Comparison of ENCODE assay signal across 8 cellular contexts in the genomic region with DNA sequence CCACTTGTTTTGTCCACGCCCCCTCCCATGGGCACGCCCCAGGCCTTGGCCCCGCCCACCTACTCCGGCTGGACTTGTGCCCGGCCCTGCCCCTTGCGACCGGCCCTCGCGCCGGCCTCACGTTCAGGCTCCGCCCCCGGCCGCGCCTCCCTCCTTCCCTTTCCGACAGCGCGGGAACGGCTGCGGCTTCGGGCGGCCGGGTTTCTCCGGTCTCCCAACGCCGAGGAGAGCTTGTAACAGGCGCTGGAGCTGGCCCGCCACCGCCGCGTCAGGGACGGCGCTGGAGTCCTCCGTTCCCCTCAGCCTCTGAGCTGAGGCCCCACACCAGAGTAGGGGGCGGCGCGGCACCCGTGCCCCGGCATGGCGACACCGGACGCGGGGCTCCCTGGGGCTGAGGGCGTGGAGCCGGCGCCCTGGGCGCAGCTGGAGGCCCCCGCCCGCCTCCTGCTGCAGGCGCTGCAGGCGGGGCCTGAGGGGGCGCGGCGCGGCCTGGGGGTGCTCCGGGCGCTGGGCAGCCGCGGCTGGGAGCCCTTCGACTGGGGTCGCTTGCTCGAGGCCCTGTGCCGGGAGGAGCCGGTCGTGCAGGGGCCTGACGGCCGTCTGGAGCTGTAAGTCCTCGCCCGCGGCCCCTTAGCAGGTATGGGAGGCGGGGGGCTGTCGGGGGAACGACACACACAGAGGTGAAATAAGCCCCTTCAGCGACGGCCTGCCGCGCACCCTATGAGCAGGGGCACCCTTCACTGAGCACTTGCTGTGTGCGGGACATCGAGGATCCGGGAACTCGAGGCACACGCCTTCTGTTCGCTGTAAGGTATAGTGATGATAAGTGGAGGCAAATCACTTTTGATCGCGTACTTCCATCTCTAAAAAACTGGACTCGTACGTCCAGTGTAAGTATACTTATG. TPM values are rescaled to one million over a fixed set of nuclear protein-coding genes. Genes with fewer than 3 reads are reported as not detected.
DNase-seq lines count a peak whose midpoint lies in the region; ATAC-seq and TF ChIP-seq lines count a peak whose summit lies in the region.

A gene with protein sequence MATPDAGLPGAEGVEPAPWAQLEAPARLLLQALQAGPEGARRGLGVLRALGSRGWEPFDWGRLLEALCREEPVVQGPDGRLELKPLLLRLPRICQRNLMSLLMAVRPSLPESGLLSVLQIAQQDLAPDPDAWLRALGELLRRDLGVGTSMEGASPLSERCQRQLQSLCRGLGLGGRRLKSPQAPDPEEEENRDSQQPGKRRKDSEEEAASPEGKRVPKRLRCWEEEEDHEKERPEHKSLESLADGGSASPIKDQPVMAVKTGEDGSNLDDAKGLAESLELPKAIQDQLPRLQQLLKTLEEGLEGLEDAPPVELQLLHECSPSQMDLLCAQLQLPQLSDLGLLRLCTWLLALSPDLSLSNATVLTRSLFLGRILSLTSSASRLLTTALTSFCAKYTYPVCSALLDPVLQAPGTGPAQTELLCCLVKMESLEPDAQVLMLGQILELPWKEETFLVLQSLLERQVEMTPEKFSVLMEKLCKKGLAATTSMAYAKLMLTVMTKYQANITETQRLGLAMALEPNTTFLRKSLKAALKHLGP (plus strand): TSS at position 153 of the 905 bp plus-strand sequence. CDS start 208 bp downstream, at position 361.

- H3K27me3 ChIP-seq in BJ (ENCODE audit: control insufficient read depth, insufficient read depth, low read length) (no peaks in the 10 kb centered on the region), colonic mucosa (no peaks in the 10 kb centered on the region)

- H3K4me3 Mint-ChIP-seq in activated CD4-positive, alpha-beta T cell treated with anti-CD3 and anti-CD28 coated beads, Interleukin-2, amount 10 ng/mL, durations not matched to agents 24 days and 14 days, result peak within 1 kb of the TSS; percentile 86

- TF ChIP-seq CTCF in BJ (IDR thresholded peaks at IDR 0.05; ENCODE audit: insufficient read depth, low read depth, low read length), result no peak
- no peak for TF ChIP-seq CTCF in colonic mucosa (IDR thresholded peaks at IDR 0.05)

- CTCF ChIA-PET in BJ (lab: Yijun Ruan, JAX), result interaction anchor here (0.6 to 9.5 kb wide), 10 partner anchors 9 to 661 kb away, joined by 3 to 144 read pairs (median 4); partner anchors contain the start of genes DEF6, PPARD and RPL10A

- H3K36me3 Mint-ChIP-seq in activated CD4-positive, alpha-beta T cell treated with anti-CD3 and anti-CD28 coated beads, Interleukin-2, amount 10 ng/mL, durations not matched to agents 24 days and 14 days (ENCODE audit: low read depth), result peaks cover 11% of the 10 kb centered on the region

- peak within 1 kb of the TSS; percentile 66 for H3K27ac Mint-ChIP-seq in activated CD4-positive, alpha-beta T cell treated with anti-CD3 and anti-CD28 coated beads, Interleukin-2, amount 10 ng/mL, durations not matched to agents 24 days and 14 days

- peak within 1 kb of the TSS; percentile 61 to 77 for H3K9ac ChIP-seq in colonic mucosa (ENCODE audit: low read depth in 2 of 2, low read length in 2 of 2)

- DNase-seq in BJ (ENCODE audit: low read depth), result peak; percentile 61
- peak; percentile 90 for DNase-seq in GM19240 (ENCODE audit: insufficient read length, low spot score)
- DNase-seq in NCI-H524 (lab: John Stamatoyannopoulos, UW), result peak; percentile 85 to 86
- DNase-seq in activated CD4-positive, alpha-beta T cell treated with anti-CD3 and anti-CD28 coated beads, Interleukin-2, amount 10 ng/mL, durations not matched to agents 24 days and 14 days, result peak; percentile 99
- peak; percentile 99 for DNase-seq in colonic mucosa
- peak; percentile 98 for DNase-seq in left kidney (ENCODE audit: low read depth, low spot score)
- peak; percentile 78 to 93 for DNase-seq in stimulated activated CD4-positive, alpha-beta T cell treated with anti-CD3 and anti-CD28 coated beads, Interleukin-1b, Interleukin-23, amount 100 ng/mL, for 4 hours (ENCODE audit: low read depth in 2 of 2)

- peaks cover 35% of the 10 kb centered on the region for H3K4me1 Mint-ChIP-seq in activated CD4-positive, alpha-beta T cell treated with anti-CD3 and anti-CD28 coated beads, Interleukin-2, amount 10 ng/mL, durations not matched to agents 24 days and 14 days

- ATAC-seq in HG03442 (IDR thresholded peaks at IDR 0.05; ENCODE audit: unreplicated experiment), result peak; percentile 90

- peaks cover 10% of the 10 kb centered on the region for H3K36me3 ChIP-seq in BJ (ENCODE audit: control insufficient read depth, insufficient read depth, low read length)
- no peaks in the 10 kb centered on the region for H3K36me3 ChIP-seq in colonic mucosa

- no peaks in the 10 kb centered on the region for H3K9me3 ChIP-seq in colonic mucosa

- POLR2A ChIA-PET in BJ (lab: Charles Lee), result interaction anchor here (0.6 kb wide), 1 partner anchor 19 kb away, joined by 4 read pairs; no protein-coding TSS in a partner anchor

- H3K27ac ChIP-seq in colonic mucosa, result peak within 1 kb of the TSS; percentile 72

- intact Hi-C loops in activated CD4-positive, alpha-beta T cell treated with anti-CD3 and anti-CD28 coated beads, Interleukin-2, amount 10 ng/mL, durations not matched to agents 24 days and 14 days (cut with micrococcal nuclease), result loop anchor here (1.0 to 5.0 kb wide), 2 partner anchors 16 to 45 kb away; partner anchors contain the start of genes RPL10A and TEAD3
- intact Hi-C loops in colonic mucosa (cut with DNase I), result no loop called here

- H3K27me3 Mint-ChIP-seq in activated CD4-positive, alpha-beta T cell treated with anti-CD3 and anti-CD28 coated beads, Interleukin-2, amount 10 ng/mL, durations not matched to agents 24 days and 14 days, result peaks cover 9% of the 10 kb centered on the region

- H3K4me3 ChIP-seq in BJ (ENCODE audit: low read depth, low read length), result peak within 1 kb of the TSS; percentile 70
- H3K4me3 ChIP-seq in colonic mucosa, result peak within 1 kb of the TSS; percentile 74

- H3K4me1 ChIP-seq in colonic mucosa, result peaks cover 6% of the 10 kb centered on the region

- no peaks in the 10 kb centered on the region for H3K9me3 Mint-ChIP-seq in activated CD4-positive, alpha-beta T cell treated with anti-CD3 and anti-CD28 coated beads, Interleukin-2, amount 10 ng/mL, durations not matched to agents 24 days and 14 days

RNA-seq across cellular contexts. Expression of the gene that starts here (rescaled TPM):
- polyA plus RNA-seq in BJ (2011; rRNA removed), result 8.9 and 11.7 TPM in 2 replicates
- 7.5 and 10.4 TPM in 2 replicates for polyA minus RNA-seq in BJ (2011; rRNA and poly(A)+ RNA removed)
- 19.6 and 22.1 TPM in 2 replicates for total RNA-seq in activated CD4-positive, alpha-beta T cell treated with anti-CD3 and anti-CD28 coated beads, Interleukin-2, amount 10 ng/mL, durations not matched to agents 24 days and 14 days
- total RNA-seq in colonic mucosa, result 10 to 100 TPM in 1 of 2 donors, 1 to 10 TPM in 1; 3.7 to 10.7 TPM

Comparison
In these comparisons a context has a peak if more than half of its experiments do, and no peak if none do; other contexts are left out.
1. Peak in every context shown above with its lines: DNase-seq, ATAC-seq, H3K4me3 ChIP-seq and H3K27ac ChIP-seq.